Comparison of ENCODE assay signal across 1 cellular context in the genomic region with DNA sequence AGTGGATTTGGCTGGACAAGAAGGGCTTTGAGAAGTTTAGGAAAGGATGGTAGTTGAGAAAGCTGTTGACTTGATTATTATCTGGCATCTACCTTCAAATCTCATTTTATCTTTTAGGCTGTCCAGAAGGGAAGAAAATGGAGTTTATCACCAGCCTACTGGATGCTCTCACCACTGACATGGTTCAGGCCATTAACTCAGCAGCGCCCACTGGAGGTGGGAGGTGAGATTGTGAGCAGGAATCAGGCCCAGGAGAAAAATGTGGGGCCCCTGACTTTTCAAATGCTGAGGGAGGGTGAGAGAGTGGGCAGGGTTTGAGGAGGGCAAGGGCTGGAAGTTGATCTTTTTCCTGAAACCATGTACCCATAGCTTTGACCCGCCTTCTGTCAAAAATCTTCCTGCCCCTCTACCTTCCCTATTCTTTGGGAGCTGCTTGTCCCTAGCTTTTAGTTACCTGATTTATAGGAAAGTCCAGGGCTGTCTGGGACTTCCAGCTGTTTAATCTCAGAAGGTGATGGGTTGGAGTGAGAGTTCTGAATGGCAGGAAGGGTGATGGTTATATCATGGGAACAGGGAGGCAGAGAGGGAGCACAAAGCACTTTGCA.
TF ChIP-seq lines count a peak whose summit lies in the region.

No MANE protein-coding gene starts in this region.

TF ChIP-seq in GM12878, 131 proteins besides CTCF, POLR2A, EP300 and RAD21 (continued from another document):
- TF ChIP-seq, protein P1, sequence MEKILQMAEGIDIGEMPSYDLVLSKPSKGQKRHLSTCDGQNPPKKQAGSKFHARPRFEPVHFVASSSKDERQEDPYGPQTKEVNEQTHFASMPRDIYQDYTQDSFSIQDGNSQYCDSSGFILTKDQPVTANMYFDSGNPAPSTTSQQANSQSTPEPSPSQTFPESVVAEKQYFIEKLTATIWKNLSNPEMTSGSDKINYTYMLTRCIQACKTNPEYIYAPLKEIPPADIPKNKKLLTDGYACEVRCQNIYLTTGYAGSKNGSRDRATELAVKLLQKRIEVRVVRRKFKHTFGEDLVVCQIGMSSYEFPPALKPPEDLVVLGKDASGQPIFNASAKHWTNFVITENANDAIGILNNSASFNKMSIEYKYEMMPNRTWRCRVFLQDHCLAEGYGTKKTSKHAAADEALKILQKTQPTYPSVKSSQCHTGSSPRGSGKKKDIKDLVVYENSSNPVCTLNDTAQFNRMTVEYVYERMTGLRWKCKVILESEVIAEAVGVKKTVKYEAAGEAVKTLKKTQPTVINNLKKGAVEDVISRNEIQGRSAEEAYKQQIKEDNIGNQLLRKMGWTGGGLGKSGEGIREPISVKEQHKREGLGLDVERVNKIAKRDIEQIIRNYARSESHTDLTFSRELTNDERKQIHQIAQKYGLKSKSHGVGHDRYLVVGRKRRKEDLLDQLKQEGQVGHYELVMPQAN (conservative IDR thresholded peaks at IDR 0.05) = no peak
- TF ChIP-seq, protein P2, sequence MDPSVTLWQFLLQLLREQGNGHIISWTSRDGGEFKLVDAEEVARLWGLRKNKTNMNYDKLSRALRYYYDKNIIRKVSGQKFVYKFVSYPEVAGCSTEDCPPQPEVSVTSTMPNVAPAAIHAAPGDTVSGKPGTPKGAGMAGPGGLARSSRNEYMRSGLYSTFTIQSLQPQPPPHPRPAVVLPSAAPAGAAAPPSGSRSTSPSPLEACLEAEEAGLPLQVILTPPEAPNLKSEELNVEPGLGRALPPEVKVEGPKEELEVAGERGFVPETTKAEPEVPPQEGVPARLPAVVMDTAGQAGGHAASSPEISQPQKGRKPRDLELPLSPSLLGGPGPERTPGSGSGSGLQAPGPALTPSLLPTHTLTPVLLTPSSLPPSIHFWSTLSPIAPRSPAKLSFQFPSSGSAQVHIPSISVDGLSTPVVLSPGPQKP (IDR thresholded peaks at IDR 0.05; ENCODE audit: low read depth, low read length) = no peak
- TF ChIP-seq SMAD5 (IDR thresholded peaks at IDR 0.05; ENCODE audit: low read depth) = no peak
- no peak for TF ChIP-seq BRCA1 (IDR thresholded peaks at IDR 0.05; ENCODE audit: low read depth, low read length)
- TF ChIP-seq SMC3 (IDR thresholded peaks at IDR 0.05; ENCODE audit: borderline replicate concordance, low read length) = peak; percentile 48; the same call in 1 of the 2 replicates
- TF ChIP-seq FOXK2 (IDR thresholded peaks at IDR 0.05) = no peak
- TF ChIP-seq, protein P3, sequence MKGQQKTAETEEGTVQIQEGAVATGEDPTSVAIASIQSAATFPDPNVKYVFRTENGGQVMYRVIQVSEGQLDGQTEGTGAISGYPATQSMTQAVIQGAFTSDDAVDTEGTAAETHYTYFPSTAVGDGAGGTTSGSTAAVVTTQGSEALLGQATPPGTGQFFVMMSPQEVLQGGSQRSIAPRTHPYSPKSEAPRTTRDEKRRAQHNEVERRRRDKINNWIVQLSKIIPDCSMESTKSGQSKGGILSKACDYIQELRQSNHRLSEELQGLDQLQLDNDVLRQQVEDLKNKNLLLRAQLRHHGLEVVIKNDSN (IDR thresholded peaks at IDR 0.05; ENCODE audit: borderline replicate concordance, extremely low read length, insufficient read depth, low read depth, low read length) = no peak
